Comparison of ENCODE assay signal across 9 cellular contexts in genomic region chr1:203273206-203273868, GRCh38. TPM values are rescaled to one million over a fixed set of nuclear protein-coding genes. Genes with fewer than 3 reads are reported as not detected.
DNase-seq lines count a peak whose midpoint lies in the region; ATAC-seq, FAIRE-seq and TF ChIP-seq lines count a peak whose summit lies in the region.
"Had no signal": no experiment of that assay in that cellular context is flagged by ENCODE, and none has a peak within 500 bp of the region (broad histone marks: within the 10 kb centered on the region; RNA-seq: fewer than 3 reads in every experiment).

No MANE protein-coding gene starts in this region.

- H3K4me3 ChIP-seq in epithelial cell of esophagus (ENCODE audit: low read length) (no peak overlapping the region), mucosa of descending colon (no peak overlapping the region)

- peak; percentile 41 for ATAC-seq in GM21367 (IDR thresholded peaks at IDR 0.05; ENCODE audit: unreplicated experiment)
- ATAC-seq in mucosa of descending colon: peak; percentile 88

- no peak for FAIRE-seq in HTR-8/SVneo (lab: Jason Lieb, UNC)
- FAIRE-seq: islet of Langerhans had no signal

- no peaks in the 10 kb centered on the region for H3K9me3 ChIP-seq in mucosa of descending colon

- no peaks in the 10 kb centered on the region for H3K36me3 ChIP-seq in mucosa of descending colon (ENCODE audit: low read depth)

- intact Hi-C loops in mucosa of descending colon (cut with DNase I, micrococcal nuclease): loop anchor here (5.0 to 10.0 kb wide), 4 partner anchors 59 to 211 kb away; no protein-coding TSS in a partner anchor

- TF ChIP-seq CTCF in epithelial cell of esophagus (IDR thresholded peaks at IDR 0.05; ENCODE audit: insufficient read depth, low read depth, low read length, missing control alignments) (peak; percentile 94), mucosa of descending colon (IDR thresholded peaks at IDR 0.05) (peak; percentile 96)

- peak; percentile 93 for DNase-seq in COLO668 (lab: John Stamatoyannopoulos, UW; ENCODE audit: unreplicated experiment)
- peak; percentile 81 for DNase-seq in HTR-8/SVneo (ENCODE audit: insufficient read length, low spot score)
- peak; percentile 84 for DNase-seq in NK-92 treated with Interleukin-12 subunit alpha and Interleukin-12 subunit beta, amount 100 ng/mL, for 24 hours (lab: John Stamatoyannopoulos, UW)
- peak; percentile 98 for DNase-seq in activated CD8-positive, alpha-beta memory T cell treated with anti-CD3 and anti-CD28 coated beads, Interleukin-2, amount 50 U/mL, for 48 hours
- DNase-seq in epithelial cell of esophagus (ENCODE audit: low read depth): peak; percentile 98
- peak; percentile 92 to 95 (median 94) for DNase-seq in mucosa of descending colon
- DNase-seq in stimulated activated CD8-positive, alpha-beta memory T cell treated with anti-CD3 and anti-CD28 coated beads, Interleukin-4, amount 100 ng/mL, for 24 hours (ENCODE audit: low read depth): peak; percentile 86

- peaks cover 34% of the 10 kb centered on the region for H3K4me1 ChIP-seq in mucosa of descending colon (ENCODE audit: low read depth)

RNA-seq across cellular contexts. Expression of gene BTG2, which starts 32.0 kb away (rescaled TPM):
- total RNA-seq in mucosa of descending colon: 100 to 1,000 TPM in 1 of 3 donors, 10 to 100 TPM in 2; 65.7 to 406 (median 69.1) TPM

RNA-seq across cellular contexts. Expression of gene CHIT1, which starts 43.9 kb away (rescaled TPM):
- total RNA-seq in mucosa of descending colon: under 1 TPM in 2 of 3 donors, not detected in 1; 0.13 to 0.96 TPM
